In the genomic region with DNA sequence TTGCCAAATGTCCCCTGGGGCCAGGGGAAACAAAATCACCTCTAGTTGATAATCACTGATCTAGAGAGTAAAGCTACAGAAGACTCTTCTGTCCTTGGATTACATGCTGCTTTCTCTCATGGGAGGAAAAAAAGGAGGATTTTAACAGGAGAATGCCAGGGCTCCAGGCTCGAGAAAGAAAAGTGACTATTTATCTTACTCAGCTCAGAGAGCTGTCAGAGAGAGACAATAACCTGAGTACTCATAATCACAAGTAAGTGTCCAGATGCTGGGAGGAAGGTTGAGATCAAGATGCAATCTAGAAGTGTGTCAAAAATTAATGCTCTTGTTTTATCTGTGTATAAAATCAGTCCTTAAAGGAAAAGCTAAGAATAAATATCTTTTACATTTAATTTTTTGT, we compare ENCODE assay signal across 16 cellular contexts.
DNase-seq lines count a peak whose midpoint lies in the region; ATAC-seq, FAIRE-seq and TF ChIP-seq lines count a peak whose summit lies in the region.
"Had no signal": no experiment of that assay in that cellular context is flagged by ENCODE, and none has a peak within 500 bp of the region (broad histone marks: within the 10 kb centered on the region; RNA-seq: fewer than 3 reads in every experiment).

No MANE protein-coding gene starts in this region.

- H3K27ac ChIP-seq in K562 (ENCODE audit: extremely low read depth, low read depth, low read length): no peak overlapping the region

- no peak overlapping the region for H3K4me2 ChIP-seq in K562 (ENCODE audit: insufficient read depth, low read length)

- CTCF ChIA-PET in K562 (lab: Yijun Ruan, JAX; ENCODE audit: low intra/inter-chr PET ratio): no interaction called here

- DNase-seq in BE2C: peak; percentile 30
- DNase-seq in HAP-1 (ENCODE audit: low spot score in 2 of 2): peak; percentile 44 to 67
- peak; percentile 88 for DNase-seq in NCI-H2227 treated with DMSO at 0.1 percent for 48 hours (lab: John Stamatoyannopoulos, UW)
- no peak for DNase-seq in K562 (ENCODE audit: extremely low read depth in 1 of 4, low spot score in 3 of 4)
- no peak for DNase-seq in activated CD4-positive, alpha-beta T cell treated with anti-CD3 and anti-CD28 coated beads, Interleukin-2, amount 50 U/mL, for 4 hours
- no peak for DNase-seq in NCI-H774 (lab: John Stamatoyannopoulos, UW)
- no peak for DNase-seq in DMS 273 treated with DMSO at 0.1 percent for 48 hours (lab: John Stamatoyannopoulos, UW)
- no peak for DNase-seq in GM20000 (ENCODE audit: low spot score)
- DNase-seq: CD4-positive, alpha-beta memory T cell; KG1; NCI-H1092; NCI-H1930; NCI-H446 treated with DMSO at 0.1 percent for 48 hours; SHP77 had no signal

- H3K4me3 ChIP-seq in BE2C (ENCODE audit: low read depth, low read length) (no peak overlapping the region), HAP-1 (no peak overlapping the region), K562 (no peak overlapping the region)

- no peaks in the 10 kb centered on the region for H3K9me1 ChIP-seq in K562 (ENCODE audit: control insufficient read depth, insufficient read depth, low read length)

- no peaks in the 10 kb centered on the region for H4K20me1 ChIP-seq in K562 (replicated peaks; ENCODE audit: control insufficient read depth, insufficient read depth, low read length)

- WGBS in K562 (ENCODE audit: insufficient coverage, low coverage, missing lambda C conversion rate): 55% methylated on average over 1 of the region's 1 CpG

- TF ChIP-seq CTCF in BE2C (IDR thresholded peaks at IDR 0.05; ENCODE audit: low read depth, low read length): no peak
- no peak for TF ChIP-seq CTCF in K562 (IDR thresholded peaks at IDR 0.05 in 2 of 3, conservative IDR thresholded peaks at IDR 0.05 in 1 of 3; ENCODE audit: insufficient read depth in 2 of 3, low read depth in 1 of 3, low read length in 3 of 3)
- TF ChIP-seq CTCF in GM20000 (IDR thresholded peaks at IDR 0.05; ENCODE audit: extremely low read depth, missing control alignments): no peak

- H3K36me3 ChIP-seq in BE2C (no peaks in the 10 kb centered on the region), HAP-1 (replicated peaks) (no peaks in the 10 kb centered on the region), K562 (ENCODE audit: control insufficient read depth, insufficient read depth, low read length) (peaks cover 6% of the 10 kb centered on the region; the same call in 1 of the 3 replicates)

- no peaks in the 10 kb centered on the region for H3K9me3 ChIP-seq in BE2C
- no peaks in the 10 kb centered on the region for H3K9me3 ChIP-seq in HAP-1
- no peaks in the 10 kb centered on the region for H3K9me3 ChIP-seq in K562 (replicated peaks; ENCODE audit: control insufficient read depth, insufficient read depth, low read depth, low read length)

- POLR2A ChIA-PET in K562 (lab: Yijun Ruan, JAX): interaction anchor here (2.1 kb wide), 1 partner anchor 16 kb away, joined by 4 read pairs; no protein-coding TSS in a partner anchor

- ATAC-seq in K562: no peak
- ATAC-seq: Panc1 had no signal

- H3K4me1 ChIP-seq in BE2C (no peaks in the 10 kb centered on the region), HAP-1 (peaks cover 4% of the 10 kb centered on the region), K562 (replicated peaks in 1 of 2; ENCODE audit: control insufficient read depth in 2 of 2, insufficient read depth in 2 of 2, low read length in 2 of 2) (no peaks in the 10 kb centered on the region)

- intact Hi-C loops in K562 (cut with micrococcal nuclease): no loop called here

- H3K79me2 ChIP-seq in K562 (ENCODE audit: control insufficient read depth, insufficient read depth, low read length): no peaks in the 10 kb centered on the region

- no peak for TF ChIP-seq POLR2A in K562 (conservative IDR thresholded peaks at IDR 0.05)

- TF ChIP-seq EP300 in K562 (IDR thresholded peaks at IDR 0.05; ENCODE audit: low read length): no peak

- no peak for TF ChIP-seq RAD21 in K562 (CRISPR knock-in tag; conservative IDR thresholded peaks at IDR 0.05 in 1 of 2, IDR thresholded peaks at IDR 0.05 in 1 of 2)

- no peak overlapping the region for H3K9ac ChIP-seq in K562 (ENCODE audit: insufficient read depth in 1 of 2, low read depth in 2 of 2, low read length in 2 of 2)

- H2AFZ ChIP-seq in K562 (ENCODE audit: low read depth, low read length): no peak overlapping the region

- H3K27me3 ChIP-seq in BE2C (no peaks in the 10 kb centered on the region), HAP-1 (ENCODE audit: low read depth) (no peaks in the 10 kb centered on the region), K562 (ENCODE audit: control insufficient read depth in 2 of 2, insufficient read depth in 2 of 2, low read length in 2 of 2) (no peaks in the 10 kb centered on the region)

- in situ Hi-C loops in HAP-1 (cut with MboI; ENCODE audit: low sequenced_read_pairs) (no loop called here), K562 (cut with MboI) (no loop called here)

- FAIRE-seq in K562 (lab: Jason Lieb, UNC): no peak
- FAIRE-seq: H1 had no signal

- BruUV-seq in K562 (replicated peaks; lab: Mats Ljungman, UMichigan): no TSS peak

TF ChIP-seq in K562, 482 proteins besides CTCF, POLR2A, EP300 and RAD21:
- TF ChIP-seq POLR3G (IDR thresholded peaks at IDR 0.05; ENCODE audit: extremely low read depth, insufficient read length, insufficient replicate concordance): no peak
- TF ChIP-seq MEIS2 (IDR thresholded peaks at IDR 0.05; ENCODE audit: partially characterized antibody): peak; percentile 30

Comparison
In these comparisons a context has a peak if more than half of its experiments do, and no peak if none do; other contexts are left out.
1. DNase-seq: peak in BE2C (single experiment), HAP-1 (2 of 2) and NCI-H2227 treated with DMSO at 0.1 percent for 48 hours (single experiment); none in K562 (0 of 4), activated CD4-positive, alpha-beta T cell treated with anti-CD3 and anti-CD28 coated beads, Interleukin-2, amount 50 U/mL, for 4 hours (0 of 2), NCI-H774 (single experiment), DMS 273 treated with DMSO at 0.1 percent for 48 hours (single experiment) and GM20000 (single experiment).